In the genomic region with DNA sequence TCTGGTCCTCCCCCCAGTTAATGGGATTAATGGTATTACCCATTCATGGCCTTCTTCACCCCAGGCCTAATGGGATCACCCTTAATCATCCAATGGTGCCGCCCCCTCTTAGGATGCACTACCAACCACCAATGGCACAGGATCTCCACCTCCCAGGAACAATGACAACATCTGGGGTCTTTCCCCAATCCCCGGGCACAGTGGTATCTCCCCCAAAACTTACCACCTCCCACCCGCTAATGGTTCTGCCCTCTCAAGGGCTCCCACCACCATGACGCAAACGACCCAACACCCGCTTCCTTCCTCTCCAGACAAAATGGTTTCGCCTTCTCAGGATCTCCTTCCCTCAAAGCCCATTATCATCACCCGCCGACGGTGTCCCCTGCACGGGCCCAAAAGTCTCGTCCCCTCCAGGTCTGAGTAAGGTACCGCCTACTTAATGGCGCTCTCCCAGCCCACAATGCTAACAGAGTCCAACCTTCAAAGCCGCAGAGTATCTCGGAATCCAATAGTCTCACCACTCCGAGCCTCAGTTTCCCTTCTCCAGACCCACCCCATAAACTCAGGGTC, we compare ENCODE assay signal across 8 cellular contexts. TPM values are rescaled to one million over a fixed set of nuclear protein-coding genes. Genes with fewer than 3 reads are reported as not detected.
DNase-seq lines count a peak whose midpoint lies in the region; ATAC-seq and TF ChIP-seq lines count a peak whose summit lies in the region.

No MANE protein-coding gene starts in this region.

- H3K36me3 ChIP-seq in KMS-11 (ENCODE audit: insufficient read depth) (no peaks in the 10 kb centered on the region), breast epithelium (no peaks in the 10 kb centered on the region)

- intact Hi-C loops in breast epithelium (cut with DNase I; ENCODE audit: low total_unique reads) = no loop called here

- H3K4me1 ChIP-seq in KMS-11 (ENCODE audit: low read depth, poor library complexity, severe bottlenecking) (no peaks in the 10 kb centered on the region), breast epithelium (no peaks in the 10 kb centered on the region)

- peak overlapping the region; percentile 80 for H3K4me2 ChIP-seq in KMS-11

- H3K27ac ChIP-seq in KMS-11 (peak overlapping the region; percentile 87), breast epithelium (peak overlapping the region; percentile 77 to 91)

- DNase-seq in DMS 273 (lab: John Stamatoyannopoulos, UW; ENCODE audit: unreplicated experiment) (peak; percentile 72), T-helper 22 cell (ENCODE audit: low read depth) (peak; percentile 65), breast epithelium (ENCODE audit: low spot score in 2 of 2) (no peak), iPS-NIHi11 (ENCODE audit: low spot score) (peak; percentile 63), mucosa of gallbladder (ENCODE audit: low spot score) (no peak)
- DNase-seq in stimulated activated CD4-positive, alpha-beta T cell treated with anti-CD3 and anti-CD28 coated beads, Interleukin-15, amount 100 ng/mL, for 24 hours = peak; percentile 57

- no peaks in the 10 kb centered on the region for H4K20me1 ChIP-seq in KMS-11 (ENCODE audit: insufficient read depth)

- TF ChIP-seq CTCF in KMS-11 (conservative IDR thresholded peaks at IDR 0.05; ENCODE audit: low read depth, low read length) (no peak), breast epithelium (IDR thresholded peaks at IDR 0.05) (no peak)

- H3K9ac ChIP-seq in KMS-11 = peak overlapping the region; percentile 79

- no peaks in the 10 kb centered on the region for H3K9me3 ChIP-seq in breast epithelium

- H3K27me3 ChIP-seq in KMS-11 (ENCODE audit: insufficient read depth, low read depth) (no peaks in the 10 kb centered on the region), breast epithelium (peaks cover 3 to 16% of the 10 kb centered on the region in 2 donors)

- peaks cover 13% of the 10 kb centered on the region; the same call in 1 of the 2 replicates for H3K79me2 ChIP-seq in KMS-11 (ENCODE audit: insufficient read depth, low read depth)

- peak overlapping the region; percentile 72 for H2AFZ ChIP-seq in KMS-11 (ENCODE audit: low read depth)

- H3K4me3 ChIP-seq in KMS-11 (IDR thresholded peaks at IDR 0.05; ENCODE audit: insufficient read depth, low read depth, low read length) = no peak overlapping the region
- peak overlapping the region; percentile 56 to 82 (median 59) for H3K4me3 ChIP-seq in breast epithelium

- TF ChIP-seq POLR2A in breast epithelium (IDR thresholded peaks at IDR 0.05) = no peak

- ATAC-seq in GM21529 (IDR thresholded peaks at IDR 0.05; ENCODE audit: unreplicated experiment) = peak; percentile 25

RNA-seq across cellular contexts. Expression of gene GRIPAP1, which starts 0.5 kb away (rescaled TPM):
- 10 to 100 TPM; 31.4 to 47.2 (median 34.1) TPM for total RNA-seq in breast epithelium
- 52.7 TPM for total RNA-seq in mucosa of gallbladder

RNA-seq across cellular contexts. Expression of gene KCND1, which starts 30.0 kb away (rescaled TPM):
- total RNA-seq in breast epithelium (1 to 10 TPM in 1 of 3 donors, under 1 TPM in 2; 0.66 to 1.2 (median 0.96) TPM), mucosa of gallbladder (6.5 TPM)

RNA-seq across cellular contexts. Expression of gene TFE3, which starts 41.6 kb away (rescaled TPM):
- total RNA-seq in breast epithelium = 10 to 100 TPM; 44.1 to 93.3 (median 52.1) TPM
- total RNA-seq in mucosa of gallbladder = 59.5 TPM

RNA-seq across cellular contexts. Expression of gene OTUD5, which starts 44.2 kb away (rescaled TPM):
- total RNA-seq in breast epithelium = 10 to 100 TPM; 35.8 to 37.9 (median 36.1) TPM
- total RNA-seq in mucosa of gallbladder = 57.3 TPM

RNA-seq across cellular contexts. Expression of gene CCDC120, which starts 57.2 kb away (rescaled TPM):
- total RNA-seq in breast epithelium = 1 to 10 TPM in 2 of 3 donors, under 1 TPM in 1; 0.80 to 6.3 (median 4.3) TPM
- 18.8 TPM for total RNA-seq in mucosa of gallbladder

Comparison
In these comparisons a context has a peak if more than half of its experiments do, and no peak if none do; other contexts are left out.
1. DNase-seq: peak in DMS 273 (single experiment), T-helper 22 cell (single experiment), iPS-NIHi11 (single experiment) and stimulated activated CD4-positive, alpha-beta T cell treated with anti-CD3 and anti-CD28 coated beads, Interleukin-15, amount 100 ng/mL, for 24 hours (single experiment); none in breast epithelium (0 of 2) and mucosa of gallbladder (single experiment).